8 cellular contexts compared by ENCODE assay signal in the genomic region with DNA sequence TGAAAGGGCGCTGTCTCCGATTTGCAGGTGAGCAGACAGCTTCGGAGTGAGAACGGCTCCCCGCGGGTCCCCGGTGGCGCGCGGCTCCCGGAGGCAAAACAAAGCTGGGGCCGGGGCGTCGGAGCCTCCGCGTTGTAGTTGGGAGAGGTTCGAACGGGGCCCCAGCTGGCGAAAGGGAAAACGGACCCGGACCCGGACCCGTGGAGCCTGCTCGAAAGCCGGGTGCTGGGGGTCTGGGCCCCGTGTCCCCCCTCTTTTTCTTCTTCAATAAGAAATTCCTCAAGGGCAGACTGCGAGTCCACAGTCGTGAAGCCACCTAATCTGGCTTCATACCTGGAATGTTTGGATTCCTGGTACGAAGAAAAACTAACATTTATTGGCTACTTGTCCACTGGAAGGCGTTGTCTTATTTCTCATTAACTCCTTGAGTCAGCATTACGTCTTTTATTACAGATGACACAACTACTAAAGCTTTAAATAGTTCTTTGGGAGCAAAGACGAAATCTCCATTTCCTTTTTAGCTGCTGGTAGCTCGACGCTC. TPM values are rescaled to one million over a fixed set of nuclear protein-coding genes. Genes with fewer than 3 reads are reported as not detected.
A peak's percentile ranks its signal among the peaks of the same experiment; 100 is the strongest.
DNase-seq lines count a peak whose midpoint lies in the region; ATAC-seq and TF ChIP-seq lines count a peak whose summit lies in the region.

No MANE protein-coding gene starts in this region.

- no peak for TF ChIP-seq CTCF in DOHH2 (IDR thresholded peaks at IDR 0.05; ENCODE audit: low read depth, low read length, poor library complexity, severe bottlenecking)
- no peak for TF ChIP-seq CTCF in activated CD8-positive, alpha-beta T cell treated with anti-CD3 and anti-CD28 coated beads for 36 hours (IDR thresholded peaks at IDR 0.05)

- intact Hi-C loops in activated CD8-positive, alpha-beta T cell treated with anti-CD3 and anti-CD28 coated beads for 36 hours (cut with micrococcal nuclease) = loop anchor here (2.0 to 10.0 kb wide), 2 partner anchors 24 to 174 kb away; a partner anchor contains a TSS

- H3K36me3 Mint-ChIP-seq in activated CD8-positive, alpha-beta T cell treated with anti-CD3 and anti-CD28 coated beads for 36 hours (ENCODE audit: low read depth) = peaks cover 9% of the 10 kb centered on the region

- H3K9me3 Mint-ChIP-seq in activated CD8-positive, alpha-beta T cell treated with anti-CD3 and anti-CD28 coated beads for 36 hours = no peaks in the 10 kb centered on the region

- no peaks in the 10 kb centered on the region for H3K9me3 ChIP-seq in DOHH2 (ENCODE audit: control insufficient read depth, insufficient read depth, low read length)

- peak overlapping the region; percentile 82 for H3K4me3 Mint-ChIP-seq in activated CD8-positive, alpha-beta T cell treated with anti-CD3 and anti-CD28 coated beads for 36 hours

- peak overlapping the region; percentile 98 for H3K27ac Mint-ChIP-seq in activated CD8-positive, alpha-beta T cell treated with anti-CD3 and anti-CD28 coated beads for 36 hours

- H3K36me3 ChIP-seq in DOHH2 (ENCODE audit: control insufficient read depth, low read length) = peaks cover 3% of the 10 kb centered on the region; the same call in 1 of the 2 replicates

- peak overlapping the region; percentile 91 for H3K27ac ChIP-seq in DOHH2 (ENCODE audit: low read depth, low read length)
- peak overlapping the region; percentile 97 for H3K27ac ChIP-seq in temporal lobe (ENCODE audit: low read depth, low read length)

- H3K4me1 ChIP-seq in DOHH2 (ENCODE audit: control insufficient read depth, low read length) = peaks cover 53% of the 10 kb centered on the region

- TF ChIP-seq POLR2A in erythroblast (IDR thresholded peaks at IDR 0.05; ENCODE audit: low read length) = no peak

- no peaks in the 10 kb centered on the region for H4K20me1 ChIP-seq in DOHH2 (ENCODE audit: control insufficient read depth, insufficient read depth, low read depth, low read length)

- no peak for ATAC-seq in activated CD8-positive, alpha-beta T cell treated with anti-CD3 and anti-CD28 coated beads for 36 hours
- ATAC-seq in HG02798 (IDR thresholded peaks at IDR 0.05; ENCODE audit: poor library complexity, unreplicated experiment) = no peak

- peak overlapping the region; percentile 74 for H3K4me3 ChIP-seq in DOHH2 (ENCODE audit: low read length)

- peaks cover 15% of the 10 kb centered on the region for H3F3A ChIP-seq in DOHH2 (ENCODE audit: control insufficient read depth, insufficient read depth)

- H3K4me1 Mint-ChIP-seq in activated CD8-positive, alpha-beta T cell treated with anti-CD3 and anti-CD28 coated beads for 36 hours (ENCODE audit: low read depth) = peaks cover 45% of the 10 kb centered on the region

- H3K27me3 ChIP-seq in DOHH2 (ENCODE audit: control insufficient read depth, low read length) = no peaks in the 10 kb centered on the region

- no peaks in the 10 kb centered on the region for H3K27me3 Mint-ChIP-seq in activated CD8-positive, alpha-beta T cell treated with anti-CD3 and anti-CD28 coated beads for 36 hours

- CTCF ChIA-PET in activated CD8-positive, alpha-beta T cell treated with anti-CD3 and anti-CD28 coated beads for 36 hours (lab: Charles Lee) = interaction anchor here (0.9 to 5.4 kb wide), 5 partner anchors 25 to 166 kb away, joined by 3 to 35 read pairs (median 4); a partner anchor contains a TSS

- DNase-seq in MV-4-11 (lab: John Stamatoyannopoulos, UW) (peak; percentile 57), erythroblast (lab: John Stamatoyannopoulos, UW) (peak; percentile 60 to 79), mucosa of gallbladder (ENCODE audit: low spot score) (peak; percentile 28), SKM-1 treated with dmso at 0.1 percent for 144 hours (lab: John Stamatoyannopoulos, UW; ENCODE audit: unreplicated experiment) (no peak)
- DNase-seq in activated CD8-positive, alpha-beta T cell treated with anti-CD3 and anti-CD28 coated beads for 36 hours = no peak

- H3K4me2 ChIP-seq in DOHH2 (ENCODE audit: low read length) = peak overlapping the region; percentile 79

- H3K79me2 ChIP-seq in DOHH2 (ENCODE audit: control insufficient read depth, low read length) = peaks cover 38% of the 10 kb centered on the region

- POLR2A ChIA-PET in activated CD8-positive, alpha-beta T cell treated with anti-CD3 and anti-CD28 coated beads for 36 hours (lab: Charles Lee) = interaction anchor here (1.0 to 6.3 kb wide), 4 partner anchors 18 to 30 kb away, joined by 3 to 71 read pairs (median 3); a partner anchor contains a TSS

- no peaks in the 10 kb centered on the region for H3K9me2 ChIP-seq in DOHH2 (replicated peaks; ENCODE audit: control insufficient read depth, low read length)

RNA-seq across cellular contexts. Expression of a gene that starts 0.6 kb away (rescaled TPM):
- total RNA-seq in activated CD8-positive, alpha-beta T cell treated with anti-CD3 and anti-CD28 coated beads for 36 hours = 10 to 100 TPM; 28.0 to 29.6 TPM
- total RNA-seq in mucosa of gallbladder (56.3 TPM), temporal lobe (21.9 TPM)

RNA-seq across cellular contexts. Expression of a gene that starts 26.6 kb away (rescaled TPM):
- total RNA-seq in activated CD8-positive, alpha-beta T cell treated with anti-CD3 and anti-CD28 coated beads for 36 hours = 100 to 1,000 TPM; 278 to 282 TPM
- total RNA-seq in mucosa of gallbladder (65.7 TPM), temporal lobe (52.1 TPM)

Comparison
In these comparisons a context has a peak if more than half of its experiments do, and no peak if none do; other contexts are left out.
1. DNase-seq: peak in MV-4-11 (single experiment), erythroblast (2 of 2) and mucosa of gallbladder (single experiment); none in activated CD8-positive, alpha-beta T cell treated with anti-CD3 and anti-CD28 coated beads for 36 hours (single experiment) and SKM-1 treated with dmso at 0.1 percent for 144 hours (single experiment).